1 cellular context compared by ENCODE assay signal in genomic region chr3:183825380-183826161, GRCh38.
A peak's percentile ranks its signal among the peaks of the same experiment; 100 is the strongest.
TF ChIP-seq lines count a peak whose summit lies in the region.

MAP6D1 (minus strand) TSS chr3:183825577; CDS start chr3:183825547, 30 bp downstream.

TF ChIP-seq in SK-N-SH, 30 proteins besides CTCF, POLR2A, EP300 and RAD21 (continued from another document):
- TF ChIP-seq CHD2 (IDR thresholded peaks at IDR 0.05; ENCODE audit: low read length, partially characterized antibody) (no peak), TCF12 (IDR thresholded peaks at IDR 0.05) (no peak), SMC3 (IDR thresholded peaks at IDR 0.05; ENCODE audit: low read depth, low read length) (peak; percentile 28; the same call in 1 of the 2 replicates)
TF ChIP-seq in SK-N-SH: peak in this region for 2.
